Comparison of ENCODE assay signal across 10 cellular contexts in genomic region chr2:71742953-71743601, GRCh38.
DNase-seq lines count a peak whose midpoint lies in the region; ATAC-seq and TF ChIP-seq lines count a peak whose summit lies in the region.
"Had no signal": no experiment of that assay in that cellular context is flagged by ENCODE, and none has a peak within 500 bp of the region (broad histone marks: within the 10 kb centered on the region; RNA-seq: fewer than 3 reads in every experiment).

No MANE protein-coding gene starts in this region.

- no peak overlapping the region for H3K4me3 ChIP-seq in retinal pigment epithelial cell (ENCODE audit: low read length)
- H3K4me3 ChIP-seq: ovary had no signal

- DNase-seq in ELR (ENCODE audit: low read depth): peak; percentile 94
- DNase-seq in glomerular visceral epithelial cell (ENCODE audit: extremely low spot score): peak; percentile 76
- peak; percentile 88 for DNase-seq in retinal pigment epithelial cell (ENCODE audit: low read depth)
- DNase-seq in retina: no peak
- DNase-seq: NCI-H1930 had no signal

- ATAC-seq in SK-N-SH treated with all-trans-retinoic acid at 6 μM for 48 hours (peak; percentile 79), GM19351 (IDR thresholded peaks at IDR 0.05; ENCODE audit: unreplicated experiment) (no peak), HG02852 (IDR thresholded peaks at IDR 0.05; ENCODE audit: unreplicated experiment) (no peak), HG03025 (IDR thresholded peaks at IDR 0.05; ENCODE audit: low FRiP score, unreplicated experiment) (no peak)

- no peak for TF ChIP-seq CTCF in retinal pigment epithelial cell (conservative IDR thresholded peaks at IDR 0.05; ENCODE audit: low read depth, low read length)

TF ChIP-seq in SK-N-SH treated with all-trans-retinoic acid at 6 μM for 48 hours, 23 proteins besides CTCF, POLR2A, EP300 and RAD21:
- TF ChIP-seq ISL1 (CRISPR knock-in tag; IDR thresholded peaks at IDR 0.05) (peak; percentile 70), PPARA (CRISPR knock-in tag; IDR thresholded peaks at IDR 0.05; ENCODE audit: borderline replicate concordance) (no peak), CSDC2 (CRISPR knock-in tag; IDR thresholded peaks at IDR 0.05) (peak; percentile 83), ZNF8 (CRISPR knock-in tag; IDR thresholded peaks at IDR 0.05) (no peak)
- TF ChIP-seq, protein P1, sequence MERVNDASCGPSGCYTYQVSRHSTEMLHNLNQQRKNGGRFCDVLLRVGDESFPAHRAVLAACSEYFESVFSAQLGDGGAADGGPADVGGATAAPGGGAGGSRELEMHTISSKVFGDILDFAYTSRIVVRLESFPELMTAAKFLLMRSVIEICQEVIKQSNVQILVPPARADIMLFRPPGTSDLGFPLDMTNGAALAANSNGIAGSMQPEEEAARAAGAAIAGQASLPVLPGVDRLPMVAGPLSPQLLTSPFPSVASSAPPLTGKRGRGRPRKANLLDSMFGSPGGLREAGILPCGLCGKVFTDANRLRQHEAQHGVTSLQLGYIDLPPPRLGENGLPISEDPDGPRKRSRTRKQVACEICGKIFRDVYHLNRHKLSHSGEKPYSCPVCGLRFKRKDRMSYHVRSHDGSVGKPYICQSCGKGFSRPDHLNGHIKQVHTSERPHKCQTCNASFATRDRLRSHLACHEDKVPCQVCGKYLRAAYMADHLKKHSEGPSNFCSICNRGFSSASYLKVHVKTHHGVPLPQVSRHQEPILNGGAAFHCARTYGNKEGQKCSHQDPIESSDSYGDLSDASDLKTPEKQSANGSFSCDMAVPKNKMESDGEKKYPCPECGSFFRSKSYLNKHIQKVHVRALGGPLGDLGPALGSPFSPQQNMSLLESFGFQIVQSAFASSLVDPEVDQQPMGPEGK (CRISPR knock-in tag; IDR thresholded peaks at IDR 0.05; ENCODE audit: borderline replicate concordance): peak; percentile 14; the same call in 1 of the 2 replicates
